In genomic region chrX:42869659-42870476, GRCh38 we compare ENCODE assay signal across 14 cellular contexts.
DNase-seq lines count a peak whose midpoint lies in the region; ATAC-seq, FAIRE-seq and TF ChIP-seq lines count a peak whose summit lies in the region.
"Had no signal": no experiment of that assay in that cellular context is flagged by ENCODE, and none has a peak within 500 bp of the region (broad histone marks: within the 10 kb centered on the region; RNA-seq: fewer than 3 reads in every experiment).

No MANE protein-coding gene starts in this region.

- 13% methylated on average over 4 of the region's 4 CpGs for WGBS in GM12878 (ENCODE audit: insufficient coverage, insufficient replicate concordance, low lambda C conversion rate, missing lambda C conversion rate)
- WGBS in heart left ventricle, 4 donors, result 54 to 83% (median 71%) methylated on average over 4 of the region's 4 CpGs

- H3K4me1 Mint-ChIP-seq in CD8-positive, alpha-beta T cell (ENCODE audit: low read depth), result peaks cover 22% of the 10 kb centered on the region

- SMC1A ChIA-PET in GM12878 (lab: Charles Lee; ENCODE audit: uncharacterized antibody, unreplicated experiment), result interaction anchor here (0.6 to 2.2 kb wide), 5 partner anchors 8 to 384 kb away, joined by 3 to 8 read pairs (median 4); no protein-coding TSS in a partner anchor

- DNase-seq in GM12878 (ENCODE audit: low read depth, low spot score) (peak; percentile 72), A673 (ENCODE audit: low spot score) (no peak), foreskin fibroblast (no peak), heart left ventricle (no peak)
- DNase-seq in CD8-positive, alpha-beta T cell, result no peak
- DNase-seq: amygdala, DMS53, NCI-H1105, occipital lobe had no signal

- TF ChIP-seq POLR2A in GM12878 (IDR thresholded peaks at IDR 0.05; ENCODE audit: low read depth, low read length), result no peak
- no peak for TF ChIP-seq POLR2A in heart left ventricle (IDR thresholded peaks at IDR 0.05)

- in situ Hi-C loops in GM12878 (cut with MboI), result no loop called here

- H3K4me3 Mint-ChIP-seq in CD8-positive, alpha-beta T cell, result no peak overlapping the region

- TF ChIP-seq RAD21 in GM12878 (IDR thresholded peaks at IDR 0.05; ENCODE audit: insufficient read depth, low read depth, low read length), result no peak

- TF ChIP-seq EP300 in GM12878 (IDR thresholded peaks at IDR 0.05; ENCODE audit: borderline replicate concordance in 1 of 2, control insufficient read depth in 1 of 2, low read depth in 2 of 2, low read length in 2 of 2), result peak; percentile 48 to 75; a peak in 1 of 4 replicates

- BruUV-seq in GM12878 (replicated peaks; lab: Mats Ljungman, UMichigan) (no TSS peak), A673 (replicated peaks; lab: Mats Ljungman, UMichigan) (no TSS peak)

- TF ChIP-seq CTCF in GM12878 (IDR thresholded peaks at IDR 0.05 in 2 of 3, conservative IDR thresholded peaks at IDR 0.05 in 1 of 3; ENCODE audit: control insufficient read depth in 2 of 3, extremely low read depth in 1 of 3, insufficient read depth in 1 of 3, low read depth in 3 of 3, low read length in 3 of 3) (no peak), A673 (conservative IDR thresholded peaks at IDR 0.05; ENCODE audit: low read depth, low read length) (no peak), foreskin fibroblast (IDR thresholded peaks at IDR 0.05; ENCODE audit: low read depth, low read length) (no peak), heart left ventricle (IDR thresholded peaks at IDR 0.05) (no peak)
- no peak for TF ChIP-seq CTCF in CD8-positive, alpha-beta T cell (IDR thresholded peaks at IDR 0.05)

- H3K36me3 Mint-ChIP-seq in CD8-positive, alpha-beta T cell, result no peaks in the 10 kb centered on the region

- H3K36me3 ChIP-seq in GM12878 (ENCODE audit: control insufficient read depth in 2 of 2, insufficient read depth in 2 of 2, low read length in 1 of 2), result no peaks in the 10 kb centered on the region
- no peaks in the 10 kb centered on the region for H3K36me3 ChIP-seq in A673 (ENCODE audit: insufficient read depth, low read length, poor library complexity, severe bottlenecking)
- no peaks in the 10 kb centered on the region for H3K36me3 ChIP-seq in CD8-positive, alpha-beta T cell (ENCODE audit: insufficient read depth, low read length)
- H3K36me3 ChIP-seq in heart left ventricle, result no peaks in the 10 kb centered on the region
- H3K36me3 ChIP-seq: vagina had no signal

- CTCF ChIA-PET in GM12878 (lab: Yijun Ruan, JAX) (no interaction called here), A673 (lab: Charles Lee) (no interaction called here)
- CTCF ChIA-PET in CD8-positive, alpha-beta T cell (lab: Charles Lee), result no interaction called here

- peak; percentile 57 for FAIRE-seq in GM12878 (lab: Jason Lieb, UNC)

- H3K79me2 ChIP-seq in GM12878 (ENCODE audit: control insufficient read depth, insufficient read depth, low read length), result no peaks in the 10 kb centered on the region

- no peaks in the 10 kb centered on the region for H4K20me1 ChIP-seq in GM12878 (ENCODE audit: control insufficient read depth, insufficient read depth)

- H3K9me3 ChIP-seq in GM12878 (replicated peaks; ENCODE audit: control insufficient read depth, insufficient read depth, low read length) (no peaks in the 10 kb centered on the region), A673 (ENCODE audit: low read depth, low read length, poor library complexity, severe bottlenecking) (no peaks in the 10 kb centered on the region), heart left ventricle (no peaks in the 10 kb centered on the region)
- no peaks in the 10 kb centered on the region for H3K9me3 ChIP-seq in CD8-positive, alpha-beta T cell (ENCODE audit: low read length)
- H3K9me3 ChIP-seq: vagina had no signal

- RAD21 ChIA-PET in GM12878 (lab: Charles Lee; ENCODE audit: unreplicated experiment), result interaction anchor here (0.9 to 1.3 kb wide), 2 partner anchors 33 to 73 kb away, joined by 3 to 7 read pairs; no protein-coding TSS in a partner anchor

- intact Hi-C loops in GM12878 (cut with micrococcal nuclease; ENCODE audit: unreplicated experiment), result loop anchor here (5.0 kb wide), 2 partner anchors 72 to 132 kb away; no protein-coding TSS in a partner anchor
- intact Hi-C loops in A673 (cut with micrococcal nuclease; ENCODE audit: unreplicated experiment), result no loop called here
- intact Hi-C loops in CD8-positive, alpha-beta T cell (cut with DNase I, micrococcal nuclease), result loop anchor here in 1 of 2 experiments (10.0 kb wide), 1 partner anchor 55 kb away; no protein-coding TSS in a partner anchor
- intact Hi-C loops in heart left ventricle (cut with DNase I), result no loop called here

- H3K27me3 Mint-ChIP-seq in CD8-positive, alpha-beta T cell (ENCODE audit: low read depth), result no peaks in the 10 kb centered on the region

- no peaks in the 10 kb centered on the region for H3K9me3 Mint-ChIP-seq in CD8-positive, alpha-beta T cell

- no peak overlapping the region for H3K27ac Mint-ChIP-seq in CD8-positive, alpha-beta T cell

- H3K9ac ChIP-seq in GM12878 (ENCODE audit: control insufficient read depth, insufficient read depth, low read length), result no peak overlapping the region

- H3K4me3 ChIP-seq in GM12878, result no peak overlapping the region
- no peak overlapping the region for H3K4me3 ChIP-seq in A673 (ENCODE audit: low read depth, low read length, poor library complexity, severe bottlenecking)
- H3K4me3 ChIP-seq in foreskin fibroblast (ENCODE audit: low read depth in 1 of 2, low read length in 2 of 2), result no peak overlapping the region
- no peak overlapping the region for H3K4me3 ChIP-seq in CD8-positive, alpha-beta T cell (ENCODE audit: low read depth, low read length)
- H3K4me3 ChIP-seq in heart left ventricle, result no peak overlapping the region
- H3K4me3 ChIP-seq: vagina had no signal

- peaks cover 6% of the 10 kb centered on the region for H3K4me1 ChIP-seq in GM12878 (ENCODE audit: control insufficient read depth, insufficient read depth, low read length)
- no peaks in the 10 kb centered on the region for H3K4me1 ChIP-seq in A673 (ENCODE audit: insufficient read depth, low read length, poor library complexity, severe bottlenecking)
- no peaks in the 10 kb centered on the region for H3K4me1 ChIP-seq in CD8-positive, alpha-beta T cell (ENCODE audit: insufficient read depth, low read length)
- no peaks in the 10 kb centered on the region for H3K4me1 ChIP-seq in heart left ventricle
- H3K4me1 ChIP-seq: vagina had no signal

- H2AFZ ChIP-seq in GM12878 (ENCODE audit: control insufficient read depth, low read depth, low read length), result no peak overlapping the region

- no peak overlapping the region for H3K4me2 ChIP-seq in GM12878 (ENCODE audit: control insufficient read depth, insufficient read depth)

- H3K27ac ChIP-seq in GM12878 (ENCODE audit: control insufficient read depth, insufficient read depth) (peak overlapping the region; percentile 1; the same call in 1 of the 2 replicates), A673 (ENCODE audit: low read depth, low read length, poor library complexity, severe bottlenecking) (no peak overlapping the region), heart left ventricle (no peak overlapping the region)
- no peak overlapping the region for H3K27ac ChIP-seq in CD8-positive, alpha-beta T cell (ENCODE audit: low read depth, low read length)
- H3K27ac ChIP-seq: epithelial cell of prostate, vagina had no signal

- no peaks in the 10 kb centered on the region for H3K27me3 ChIP-seq in GM12878 (replicated peaks in 1 of 2; ENCODE audit: control insufficient read depth in 2 of 2, insufficient read depth in 2 of 2, low read length in 1 of 2)
- H3K27me3 ChIP-seq in A673 (replicated peaks; ENCODE audit: insufficient read depth, low read depth, low read length, poor library complexity), result no peaks in the 10 kb centered on the region
- H3K27me3 ChIP-seq in CD8-positive, alpha-beta T cell (ENCODE audit: insufficient read depth, low read length), result no peaks in the 10 kb centered on the region
- H3K27me3 ChIP-seq in heart left ventricle, result no peaks in the 10 kb centered on the region
- H3K27me3 ChIP-seq: vagina had no signal

- POLR2A ChIA-PET in GM12878 (lab: Charles Lee), result no interaction called here
- POLR2A ChIA-PET in A673 (lab: Charles Lee; ENCODE audit: low non-redundant PET), result no interaction called here
- POLR2A ChIA-PET in CD8-positive, alpha-beta T cell (lab: Charles Lee), result no interaction called here

- ATAC-seq in GM18858 (IDR thresholded peaks at IDR 0.05; ENCODE audit: unreplicated experiment), result peak; percentile 89
- peak; percentile 87 for ATAC-seq in GM21447 (IDR thresholded peaks at IDR 0.05; ENCODE audit: unreplicated experiment)
- ATAC-seq in HG03097 (IDR thresholded peaks at IDR 0.05; ENCODE audit: low FRiP score, unreplicated experiment), result peak; percentile 93
- ATAC-seq in GM12878, result peak; percentile 92
- no peak for ATAC-seq in CD8-positive, alpha-beta T cell
- no peak for ATAC-seq in heart left ventricle

TF ChIP-seq in GM12878, 131 proteins besides CTCF, POLR2A, EP300 and RAD21 (continues in another document):
- TF ChIP-seq CEBPB (IDR thresholded peaks at IDR 0.05; ENCODE audit: borderline replicate concordance in 1 of 2, low read depth in 2 of 2, low read length in 2 of 2), result no peak
- no peak for TF ChIP-seq E4F1 (IDR thresholded peaks at IDR 0.05; ENCODE audit: borderline replicate concordance, partially characterized antibody)

Comparison
In these comparisons a context has a peak if more than half of its experiments do, and no peak if none do; other contexts are left out.
1. ATAC-seq: peak in GM18858 (single experiment), GM21447 (single experiment), HG03097 (single experiment) and GM12878 (single experiment); none in CD8-positive, alpha-beta T cell (single experiment) and heart left ventricle (0 of 4).